In the genomic region with DNA sequence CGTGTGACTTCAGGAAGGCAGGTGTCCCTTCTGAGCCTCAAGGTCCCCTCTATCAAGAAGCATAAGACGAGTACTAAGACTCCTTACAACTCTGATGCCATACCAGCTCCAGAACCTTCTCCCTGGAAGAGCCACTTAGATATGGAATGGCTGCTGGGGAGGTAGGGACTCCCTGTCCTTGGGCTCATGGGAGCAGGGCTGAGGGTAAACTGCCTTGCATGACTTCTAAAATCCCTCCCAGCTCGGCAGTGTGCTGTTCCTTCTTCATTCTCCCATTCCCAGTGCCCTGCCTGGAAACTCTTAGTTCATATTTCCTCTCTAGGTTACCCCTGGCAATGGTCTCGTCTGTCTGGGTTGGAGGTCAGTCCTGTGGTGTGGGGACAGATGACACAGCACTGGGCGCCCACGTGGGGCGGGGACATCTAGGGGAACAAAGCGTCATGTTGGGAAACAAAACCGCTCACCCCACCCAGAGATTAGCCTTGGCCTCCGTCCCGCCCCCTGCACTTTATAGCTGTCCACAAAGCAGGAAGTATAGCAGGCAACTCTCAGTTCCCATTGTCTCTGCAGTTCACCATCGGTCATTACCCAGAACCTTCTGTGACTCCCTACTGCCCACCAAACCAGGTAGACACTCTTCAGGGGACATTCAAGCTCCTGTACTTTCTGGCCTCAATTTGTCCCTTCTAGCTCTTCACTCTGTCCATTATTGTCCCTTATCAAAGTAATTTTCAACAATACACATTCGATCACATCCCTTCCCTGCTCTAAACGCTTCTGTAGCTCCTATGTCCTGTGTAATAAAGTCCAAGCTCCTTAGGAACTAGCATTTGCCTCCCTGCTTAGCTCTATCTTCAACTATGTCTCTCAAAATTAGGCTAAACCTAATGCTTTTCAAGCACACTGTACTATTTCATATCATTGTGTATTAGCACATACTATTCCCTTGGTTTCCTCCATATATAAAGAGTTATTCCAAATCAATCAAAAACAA, we compare ENCODE assay signal across 8 cellular contexts.
DNase-seq lines count a peak whose midpoint lies in the region; ATAC-seq and TF ChIP-seq lines count a peak whose summit lies in the region.

No MANE protein-coding gene starts in this region.

- H3K4me3 ChIP-seq in mucosa of stomach (ENCODE audit: low read length) (no peak overlapping the region), mesendoderm (ENCODE audit: low read length) (no peak overlapping the region), foreskin fibroblast (ENCODE audit: low read depth in 1 of 2, low read length in 2 of 2) (no peak overlapping the region)

- H3K79me1 ChIP-seq in mesendoderm (ENCODE audit: low read length): no peaks in the 10 kb centered on the region

- H3K4ac ChIP-seq in mesendoderm (ENCODE audit: low read depth, low read length): no peak overlapping the region

- H3K4me1 ChIP-seq in mucosa of stomach (ENCODE audit: control insufficient read depth, insufficient read depth, low read length) (peaks cover 20% of the 10 kb centered on the region), mesendoderm (ENCODE audit: control insufficient read depth, low read depth, low read length) (peaks cover 2% of the 10 kb centered on the region)

- H3K36me3 ChIP-seq in mucosa of stomach (ENCODE audit: control insufficient read depth, insufficient read depth, low read length) (no peaks in the 10 kb centered on the region), mesendoderm (ENCODE audit: control insufficient read depth, insufficient read depth, low read length) (no peaks in the 10 kb centered on the region)

- TF ChIP-seq CTCF in foreskin fibroblast (IDR thresholded peaks at IDR 0.05; ENCODE audit: low read depth, low read length): no peak

- ATAC-seq in GM19023 (IDR thresholded peaks at IDR 0.05; ENCODE audit: unreplicated experiment) (peak; percentile 29), HG03159 (IDR thresholded peaks at IDR 0.05; ENCODE audit: unreplicated experiment) (peak; percentile 39)

- no peak overlapping the region for H2BK15ac ChIP-seq in mesendoderm (replicated peaks; ENCODE audit: low read depth)

- H3K79me2 ChIP-seq in mesendoderm (ENCODE audit: control insufficient read depth, insufficient read depth, low read length): no peaks in the 10 kb centered on the region

- no peaks in the 10 kb centered on the region for H3K9me3 ChIP-seq in mucosa of stomach (ENCODE audit: control insufficient read depth, low read length)

- H3K18ac ChIP-seq in mesendoderm (ENCODE audit: low read length): no peak overlapping the region

- peaks cover 70% of the 10 kb centered on the region for H3K4me1 Mint-ChIP-seq in activated naive CD8-positive, alpha-beta T cell (ENCODE audit: low read depth)

- H3K27me3 Mint-ChIP-seq in activated naive CD8-positive, alpha-beta T cell: no peaks in the 10 kb centered on the region

- no peak overlapping the region for H3K56ac ChIP-seq in mesendoderm (ENCODE audit: low read length)

- no peak for DNase-seq in NCI-H128 (lab: John Stamatoyannopoulos, UW; ENCODE audit: unreplicated experiment)
- no peak for DNase-seq in mesendoderm
- DNase-seq in NCI-H2171 treated with DMSO at 0.1 percent for 48 hours (lab: John Stamatoyannopoulos, UW): no peak
- DNase-seq in foreskin fibroblast: no peak

- no peaks in the 10 kb centered on the region for H3K27me3 ChIP-seq in mucosa of stomach (ENCODE audit: control insufficient read depth, insufficient read depth, low read length)
- no peaks in the 10 kb centered on the region for H3K27me3 ChIP-seq in mesendoderm (ENCODE audit: insufficient read depth, low read length, poor library complexity)

- no peak overlapping the region for H3K27ac ChIP-seq in mesendoderm (ENCODE audit: low read depth, low read length)

- H4K5ac ChIP-seq in mesendoderm (ENCODE audit: low read length): no peak overlapping the region

- H3K4me3 Mint-ChIP-seq in activated naive CD8-positive, alpha-beta T cell: peak overlapping the region; percentile 17

- H2AK5ac ChIP-seq in mesendoderm (ENCODE audit: low read length): no peak overlapping the region

- H3K36me3 Mint-ChIP-seq in activated naive CD8-positive, alpha-beta T cell: peaks cover 9% of the 10 kb centered on the region

- no peak overlapping the region for H3K23ac ChIP-seq in mesendoderm (ENCODE audit: low read length)

- WGBS in mesendoderm (ENCODE audit: extremely low coverage, insufficient coverage, low lambda C conversion rate): no CpG with 5 or more reads among the region's 14 CpGs

- H2BK5ac ChIP-seq in mesendoderm (ENCODE audit: low read length): no peak overlapping the region

- no peak overlapping the region for H2BK120ac ChIP-seq in mesendoderm (ENCODE audit: low read depth, low read length)

- H4K8ac ChIP-seq in mesendoderm (ENCODE audit: low read depth, low read length): no peak overlapping the region

- H3K9me3 Mint-ChIP-seq in activated naive CD8-positive, alpha-beta T cell (ENCODE audit: low read depth): no peaks in the 10 kb centered on the region

- H3K4me2 ChIP-seq in mesendoderm (ENCODE audit: low read length): no peak overlapping the region

- peak overlapping the region; percentile 68 for H3K27ac Mint-ChIP-seq in activated naive CD8-positive, alpha-beta T cell

- H3K9ac ChIP-seq in mucosa of stomach (ENCODE audit: low read length) (peak overlapping the region; percentile 52), mesendoderm (ENCODE audit: low read length) (no peak overlapping the region)
